ENCODE assay signal across 18 cellular contexts in genomic region chr19:19304186-19304975, GRCh38. TPM values are rescaled to one million over a fixed set of nuclear protein-coding genes. Genes with fewer than 3 reads are reported as not detected.
DNase-seq lines count a peak whose midpoint lies in the region; ATAC-seq, FAIRE-seq and TF ChIP-seq lines count a peak whose summit lies in the region.
"Had no signal": no experiment of that assay in that cellular context is flagged by ENCODE, and none has a peak within 500 bp of the region (broad histone marks: within the 10 kb centered on the region; RNA-seq: fewer than 3 reads in every experiment).

No MANE protein-coding gene starts in this region.

- no peaks in the 10 kb centered on the region for H3K9me1 ChIP-seq in K562 (ENCODE audit: control insufficient read depth, insufficient read depth, low read length)

- H4K20me1 ChIP-seq in K562 (replicated peaks; ENCODE audit: control insufficient read depth, insufficient read depth, low read length) = 0 out of 2 replicates have a peak, but pooled peaks cover 4% of the 10 kb centered on the region

- CTCF ChIA-PET in K562 (lab: Yijun Ruan, JAX; ENCODE audit: low intra/inter-chr PET ratio) = no interaction called here

- TF ChIP-seq CTCF in heart left ventricle (IDR thresholded peaks at IDR 0.05) (no peak), K562 (IDR thresholded peaks at IDR 0.05 in 2 of 3, conservative IDR thresholded peaks at IDR 0.05 in 1 of 3; ENCODE audit: insufficient read depth in 2 of 3, low read depth in 1 of 3, low read length in 3 of 3) (no peak), lung (IDR thresholded peaks at IDR 0.05; ENCODE audit: control extremely low read depth, extremely low read depth) (no peak)

- no peak for TF ChIP-seq EP300 in K562 (IDR thresholded peaks at IDR 0.05; ENCODE audit: low read length)

- H3K4me1 ChIP-seq in heart left ventricle = peaks cover 0 to 15% (median 5%) of the 10 kb centered on the region in 12 donors
- no peaks in the 10 kb centered on the region for H3K4me1 ChIP-seq in right cardiac atrium (ENCODE audit: control insufficient read depth, insufficient read depth, low read length)
- peaks cover 0 to 6% of the 10 kb centered on the region in 2 experiments; a peak in 2 of 5 replicates for H3K4me1 ChIP-seq in K562 (replicated peaks in 1 of 2; ENCODE audit: control insufficient read depth in 2 of 2, insufficient read depth in 2 of 2, low read length in 2 of 2)
- H3K4me1 ChIP-seq in lung (ENCODE audit: control insufficient read depth in 2 of 2, insufficient read depth in 2 of 2, low read length in 2 of 2) = no peaks in the 10 kb centered on the region

- no peak for FAIRE-seq in K562 (lab: Jason Lieb, UNC)
- FAIRE-seq: HepG2 had no signal

- WGBS in heart left ventricle, 4 donors = 72 to 80% (median 76%) methylated on average over 12 to 14 of the region's 14 CpGs
- 77% methylated on average over 14 of the region's 14 CpGs for WGBS in right cardiac atrium
- WGBS in K562 (ENCODE audit: insufficient coverage, low coverage, missing lambda C conversion rate) = 85% methylated on average over 14 of the region's 14 CpGs
- 93 to 95% methylated on average over 14 of the region's 14 CpGs for WGBS in lung, 2 donors

- ATAC-seq in heart left ventricle (peak; percentile 62 to 74 (median 74)), right cardiac atrium (no peak), K562 (no peak), lung (ENCODE audit: insufficient read depth, low FRiP score) (no peak), GM21619 (IDR thresholded peaks at IDR 0.05; ENCODE audit: unreplicated experiment) (no peak)
- ATAC-seq: activated CD8-positive, alpha-beta memory T cell treated with anti-CD3 and anti-CD28 coated beads, Interleukin-2, amount 10 ng/mL, durations not matched to agents 7 days and 5 days; activated T-helper 17 cell treated with anti-CD3 and anti-CD28 coated beads, Interleukin-2, amount 50 U/mL, for 72 hours; HepG2; sciatic nerve; T-cell had no signal

- intact Hi-C loops in heart left ventricle (cut with DNase I) = no loop called here
- intact Hi-C loops in right cardiac atrium (cut with DNase I) = no loop called here
- intact Hi-C loops in K562 (cut with micrococcal nuclease) = no loop called here

- H3K27me3 ChIP-seq in heart left ventricle (no peaks in the 10 kb centered on the region), right cardiac atrium (ENCODE audit: control insufficient read depth, insufficient read depth) (no peaks in the 10 kb centered on the region), K562 (ENCODE audit: control insufficient read depth in 2 of 2, insufficient read depth in 2 of 2, low read length in 2 of 2) (no peaks in the 10 kb centered on the region), lung (ENCODE audit: control insufficient read depth, insufficient read depth) (no peaks in the 10 kb centered on the region)

- POLR2A ChIA-PET in K562 (lab: Yijun Ruan, JAX) = interaction anchor here (0.6 to 1.5 kb wide), 5 partner anchors 9 to 146 kb away, joined by 3 to 7 read pairs (median 4); no protein-coding TSS in a partner anchor

- H3K9me3 ChIP-seq in heart left ventricle = no peaks in the 10 kb centered on the region
- no peaks in the 10 kb centered on the region for H3K9me3 ChIP-seq in right cardiac atrium (ENCODE audit: control insufficient read depth, low read length)
- H3K9me3 ChIP-seq in K562 (replicated peaks; ENCODE audit: control insufficient read depth, insufficient read depth, low read depth, low read length) = no peaks in the 10 kb centered on the region
- H3K9me3 ChIP-seq in lung (ENCODE audit: control insufficient read depth in 2 of 2, insufficient read depth in 1 of 2, low read length in 1 of 2) = no peaks in the 10 kb centered on the region

- no peak overlapping the region for H3K4me3 ChIP-seq in heart left ventricle
- H3K4me3 ChIP-seq in right cardiac atrium (ENCODE audit: low read length) = no peak overlapping the region
- no peak overlapping the region for H3K4me3 ChIP-seq in K562
- peak overlapping the region; percentile 7 for H3K4me3 ChIP-seq in lung

- no TSS peak for BruUV-seq in K562 (replicated peaks; lab: Mats Ljungman, UMichigan)

- no peak for TF ChIP-seq RAD21 in K562 (CRISPR knock-in tag; conservative IDR thresholded peaks at IDR 0.05 in 1 of 2, IDR thresholded peaks at IDR 0.05 in 1 of 2)

- H3K36me3 ChIP-seq in heart left ventricle (peaks cover 0 to 98% (median 88%) of the 10 kb centered on the region in 9 donors), K562 (ENCODE audit: control insufficient read depth, insufficient read depth, low read length) (peaks cover 88% of the 10 kb centered on the region; the same call in 2 of the 3 replicates), lung (ENCODE audit: control insufficient read depth in 2 of 2, insufficient read depth in 2 of 2, low read length in 2 of 2) (peaks cover 0 to 73% of the 10 kb centered on the region in 2 donors)

- TF ChIP-seq POLR2A in heart left ventricle (IDR thresholded peaks at IDR 0.05) = no peak
- no peak for TF ChIP-seq POLR2A in K562 (conservative IDR thresholded peaks at IDR 0.05)

- no peak overlapping the region for H3K4me2 ChIP-seq in K562 (ENCODE audit: insufficient read depth, low read length)

- no peaks in the 10 kb centered on the region for H3K79me2 ChIP-seq in K562 (ENCODE audit: control insufficient read depth, insufficient read depth, low read length)

- in situ Hi-C loops in K562 (cut with MboI) = no loop called here

- peak overlapping the region in 1 of 2 experiments; percentile 71; a peak in 2 of 4 replicates for H3K9ac ChIP-seq in K562 (ENCODE audit: insufficient read depth in 1 of 2, low read depth in 2 of 2, low read length in 2 of 2)

- DNase-seq in heart left ventricle = peak in 4 of 5 donors; percentile 59 to 74 (median 66)
- DNase-seq in right cardiac atrium = no peak
- DNase-seq in K562 (ENCODE audit: extremely low read depth in 1 of 4, low spot score in 3 of 4) = peak in 1 of 4 experiments; percentile 6
- DNase-seq in lung (ENCODE audit: low spot score) = no peak
- DNase-seq in kidney glomerular epithelial cell (lab: John Stamatoyannopoulos, UW) = no peak
- no peak for DNase-seq in NCI-H226
- no peak for DNase-seq in DMS79 treated with DMSO at 0.1 percent for 48 hours (lab: John Stamatoyannopoulos, UW)
- DNase-seq: activated CD4-positive, alpha-beta T cell treated with anti-CD3 and anti-CD28 coated beads for 4 hours; activated CD8-positive, alpha-beta memory T cell treated with anti-CD3 and anti-CD28 coated beads, Interleukin-2, amount 10 ng/mL, durations not matched to agents 7 days and 5 days; DND-41; immature natural killer cell; NCI-H526 treated with DMSO at 0.1 percent for 48 hours; T-cell had no signal

- no peak overlapping the region for H2AFZ ChIP-seq in K562 (ENCODE audit: low read depth, low read length)

- H3K27ac ChIP-seq in heart left ventricle (peak overlapping the region in 7 of 12 donors; percentile 33 to 74 (median 59)), right cardiac atrium (ENCODE audit: low read length) (no peak overlapping the region), K562 (ENCODE audit: extremely low read depth, low read depth, low read length) (no peak overlapping the region), lung (ENCODE audit: low read depth in 1 of 2, low read length in 1 of 2) (no peak overlapping the region)

RNA-seq across cellular contexts. Expression of gene SUGP1, which starts 15.9 kb away (rescaled TPM):
- total RNA-seq in heart left ventricle (10 to 100 TPM; 34.2 to 53.4 (median 41.9) TPM), right cardiac atrium (10 to 100 TPM; 34.8 to 44.9 (median 41.5) TPM), K562 (2014; rRNA removed) (40.4 and 44.6 TPM in 2 replicates), K562 (2014; rRNA removed; fragmentation: Illumina TruSeq; extraction: Trizol) (16.8 and 17.9 TPM in 2 replicates), K562 (2015; rRNA removed; fragmentation: Illumina TruSeq; extraction: Trizol) (32.4 and 34.3 TPM in 2 replicates), K562 (2021) (45.0 and 53.3 TPM in 2 replicates), lung (10 to 100 TPM; 22.3 to 42.8 TPM)
- polyA plus RNA-seq in heart left ventricle (10 to 100 TPM; 28.7 to 41.0 TPM), right cardiac atrium (27.4 TPM), K562 (2011; rRNA removed) (28.5 and 30.6 TPM in 2 replicates), K562 (2014; fragmentation: Illumina TruSeq; extraction: Trizol) (35.0 and 36.7 TPM in 2 replicates), K562 (2014; fragmentation: Nextera tagmentation; extraction: Ambion mirVana) (1 to 10 TPM; 1.0 to 1.9 TPM), K562 (2014; rRNA removed) (41.0 and 48.9 TPM in 2 replicates), lung (10 to 100 TPM; 27.9 to 29.5 TPM)
- total RNA-seq in K562 (2011; cell fraction: chromatin; rRNA removed; ENCODE audit: low replicate concordance) = 90.2 and 178 TPM in 2 replicates
- total RNA-seq in K562 (2011; cell fraction: nucleolus; rRNA removed) = 124 and 128 TPM in 2 replicates
- 77.5 and 85.2 TPM in 2 replicates for total RNA-seq in K562 (2011; cell fraction: nucleoplasm; rRNA removed)
- 20.8 and 33.6 TPM in 2 replicates for polyA plus RNA-seq in K562 (2011; cell fraction: cytosol; rRNA removed)
- 96.6 and 109 TPM in 2 replicates for polyA plus RNA-seq in K562 (2011; cell fraction: nucleus; rRNA removed)
- polyA plus RNA-seq in K562 (2012) = 43.7 and 43.9 TPM in 2 replicates
- 19.3 and 21.7 TPM in 2 replicates for polyA minus RNA-seq in K562 (2011; rRNA and poly(A)+ RNA removed)
- polyA minus RNA-seq in K562 (2011; cell fraction: cytosol; rRNA and poly(A)+ RNA removed) = 21.6 and 25.8 TPM in 2 replicates
- 28.8 and 51.3 TPM in 2 replicates for polyA minus RNA-seq in K562 (2011; cell fraction: nucleus; rRNA and poly(A)+ RNA removed)

RNA-seq across cellular contexts. Expression of gene MAU2, which starts 16.2 kb away (rescaled TPM):
- total RNA-seq in heart left ventricle = 10 to 100 TPM; 26.5 to 46.4 (median 32.0) TPM
- 10 to 100 TPM; 15.7 to 28.5 TPM for polyA plus RNA-seq in heart left ventricle
- total RNA-seq in right cardiac atrium = 10 to 100 TPM; 26.5 to 36.2 (median 32.2) TPM
- polyA plus RNA-seq in right cardiac atrium = 20.5 TPM
- total RNA-seq in K562 (2011; cell fraction: chromatin; rRNA removed; ENCODE audit: low replicate concordance) = 132 and 299 TPM in 2 replicates
- total RNA-seq in K562 (2011; cell fraction: nucleolus; rRNA removed) = 154 and 168 TPM in 2 replicates
- 141 and 151 TPM in 2 replicates for total RNA-seq in K562 (2011; cell fraction: nucleoplasm; rRNA removed)
- total RNA-seq in K562 (2014; rRNA removed) = 21.1 and 24.1 TPM in 2 replicates
- 10.0 and 12.0 TPM in 2 replicates for total RNA-seq in K562 (2014; rRNA removed; fragmentation: Illumina TruSeq; extraction: Trizol)
- total RNA-seq in K562 (2015; rRNA removed; fragmentation: Illumina TruSeq; extraction: Trizol) = 17.2 and 17.8 TPM in 2 replicates
- total RNA-seq in K562 (2021) = 43.4 and 48.1 TPM in 2 replicates
- polyA plus RNA-seq in K562 (2011; rRNA removed) = 21.0 and 34.2 TPM in 2 replicates
- 25.3 and 40.5 TPM in 2 replicates for polyA plus RNA-seq in K562 (2011; cell fraction: cytosol; rRNA removed)
- 83.2 and 123 TPM in 2 replicates for polyA plus RNA-seq in K562 (2011; cell fraction: nucleus; rRNA removed)
- 30.0 and 42.5 TPM in 2 replicates for polyA plus RNA-seq in K562 (2012)
- 19.4 and 22.5 TPM in 2 replicates for polyA plus RNA-seq in K562 (2014; fragmentation: Illumina TruSeq; extraction: Trizol)
- polyA plus RNA-seq in K562 (2014; fragmentation: Nextera tagmentation; extraction: Ambion mirVana) = 1 to 10 TPM; 1.2 to 1.4 TPM
- 27.4 and 31.4 TPM in 2 replicates for polyA plus RNA-seq in K562 (2014; rRNA removed)
- 23.0 and 45.7 TPM in 2 replicates for polyA minus RNA-seq in K562 (2011; rRNA and poly(A)+ RNA removed)
- polyA minus RNA-seq in K562 (2011; cell fraction: cytosol; rRNA and poly(A)+ RNA removed) = 28.1 and 43.8 TPM in 2 replicates
- 55.9 and 63.5 TPM in 2 replicates for polyA minus RNA-seq in K562 (2011; cell fraction: nucleus; rRNA and poly(A)+ RNA removed)
- 10 to 100 TPM; 64.4 to 68.0 TPM for total RNA-seq in lung
- polyA plus RNA-seq in lung = 10 to 100 TPM; 21.6 to 24.7 TPM

RNA-seq across cellular contexts. Expression of gene TM6SF2, which starts 31.3 kb away (rescaled TPM):
- total RNA-seq in heart left ventricle (1 to 10 TPM in 2 of 9 donors, under 1 TPM in 6, not detected in 1; 0.38 to 1.4 (median 0.65) TPM), right cardiac atrium (1 to 10 TPM in 1 of 4 donors, under 1 TPM in 3; 0.48 to 1.3 (median 0.90) TPM), K562 (2014; rRNA removed) (not detected in 2 replicates), K562 (2014; rRNA removed; fragmentation: Illumina TruSeq; extraction: Trizol) (not detected in 2 replicates), K562 (2015; rRNA removed; fragmentation: Illumina TruSeq; extraction: Trizol) (not detected in 2 replicates), K562 (2021) (not detected in 2 replicates), lung (1 to 10 TPM in 1 of 2 donors, under 1 TPM in 1; 0.74 to 2.4 TPM)
- polyA plus RNA-seq in heart left ventricle (under 1 TPM; 0.04 to 0.19 TPM), right cardiac atrium (0.34 TPM), K562 (2011; rRNA removed) (0.05 TPM in 1 of 2 replicates, not detected in the other), K562 (2014; fragmentation: Illumina TruSeq; extraction: Trizol) (not detected in 2 replicates), K562 (2014; fragmentation: Nextera tagmentation; extraction: Ambion mirVana) (not detected), K562 (2014; rRNA removed) (not detected in 2 replicates), lung (under 1 TPM; 0.23 to 0.33 TPM)
- 0.19 TPM in 1 of 2 replicates, not detected in the other for total RNA-seq in K562 (2011; cell fraction: chromatin; rRNA removed; ENCODE audit: low replicate concordance)
- not detected in 2 replicates for total RNA-seq in K562 (2011; cell fraction: nucleolus; rRNA removed)
- total RNA-seq in K562 (2011; cell fraction: nucleoplasm; rRNA removed) = not detected in 2 replicates
- polyA plus RNA-seq in K562 (2011; cell fraction: cytosol; rRNA removed) = 0.09 TPM in 1 of 2 replicates, not detected in the other
- 0.18 and 0.23 TPM in 2 replicates for polyA plus RNA-seq in K562 (2011; cell fraction: nucleus; rRNA removed)
- polyA plus RNA-seq in K562 (2012) = not detected in 2 replicates
- polyA minus RNA-seq in K562 (2011; rRNA and poly(A)+ RNA removed) = not detected in 2 replicates
- not detected in 2 replicates for polyA minus RNA-seq in K562 (2011; cell fraction: cytosol; rRNA and poly(A)+ RNA removed)
- polyA minus RNA-seq in K562 (2011; cell fraction: nucleus; rRNA and poly(A)+ RNA removed) = not detected in 2 replicates
- total RNA-seq: activated CD8-positive, alpha-beta memory T cell treated with anti-CD3 and anti-CD28 coated beads, Interleukin-2, amount 10 ng/mL, durations not matched to agents 7 days and 5 days; activated T-helper 17 cell treated with anti-CD3 and anti-CD28 coated beads, Interleukin-2, amount 50 U/mL, for 72 hours; lung microvascular endothelial cell; T-cell had no signal
- polyA plus RNA-seq: immature natural killer cell had no signal

Comparison
In these comparisons a context has a peak if more than half of its experiments do, and no peak if none do; other contexts are left out.
1. ATAC-seq: peak in heart left ventricle (4 of 4); none in right cardiac atrium (0 of 2), K562 (single experiment), lung (single experiment) and GM21619 (single experiment).
2. DNase-seq: peak in heart left ventricle (4 of 5); none in right cardiac atrium (0 of 3), lung (single experiment), kidney glomerular epithelial cell (single experiment), NCI-H226 (single experiment) and DMS79 treated with DMSO at 0.1 percent for 48 hours (single experiment).
3. H3K27ac ChIP-seq: peak in heart left ventricle (7 of 12); none in right cardiac atrium (single experiment), K562 (single experiment) and lung (0 of 2).